In the genomic region with DNA sequence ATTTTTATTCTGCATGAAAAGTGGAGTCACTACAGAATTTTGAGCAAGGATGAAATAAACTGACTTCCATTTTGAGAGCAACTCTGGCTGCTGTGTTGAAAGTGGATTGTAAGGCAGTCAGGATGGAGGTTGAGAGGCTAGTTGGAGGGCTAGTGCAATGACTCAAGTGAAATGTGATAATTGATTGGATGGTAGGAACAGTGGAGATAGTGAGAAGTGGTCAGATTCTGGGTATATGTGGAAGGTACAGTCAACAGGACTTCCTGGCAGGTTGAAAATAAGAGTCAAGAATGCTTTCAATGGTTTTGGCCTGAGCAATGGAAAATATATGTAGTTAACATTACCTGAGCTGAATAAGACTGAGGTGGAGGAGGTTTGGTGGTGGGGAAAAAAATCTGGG, we compare ENCODE assay signal across 8 cellular contexts.
"Had no signal": no experiment of that assay in that cellular context is flagged by ENCODE, and none has a peak within 500 bp of the region (broad histone marks: within the 10 kb centered on the region; RNA-seq: fewer than 3 reads in every experiment).

No MANE protein-coding gene starts in this region.

- H3K27ac ChIP-seq: GM23248 had no signal

- H3K4me3 Mint-ChIP-seq: HFFc6 had no signal

- ATAC-seq: HCT116 had no signal

- H3K9me3 ChIP-seq: HAP-1 had no signal

- DNase-seq: GM23248, GOT3, H7, HFFc6, IMR-90 had no signal

- H2AFZ ChIP-seq: GM23248 had no signal

- H3K27ac Mint-ChIP-seq: HFFc6 had no signal

- H3K4me3 ChIP-seq: GM23248, HAP-1 had no signal

- H3K9me3 Mint-ChIP-seq: HFFc6 had no signal

- H3K36me3 ChIP-seq: HAP-1 had no signal

- H3K4me1 ChIP-seq: HAP-1 had no signal

- FAIRE-seq: HTR-8/SVneo had no signal

- H3K9ac ChIP-seq: GM23248 had no signal
